16 cellular contexts compared by ENCODE assay signal in genomic region chr9:37438359-37438758, GRCh38. TPM values are rescaled to one million over a fixed set of nuclear protein-coding genes. Genes with fewer than 3 reads are reported as not detected.
DNase-seq lines count a peak whose midpoint lies in the region; ATAC-seq and TF ChIP-seq lines count a peak whose summit lies in the region.
"Had no signal": no experiment of that assay in that cellular context is flagged by ENCODE, and none has a peak within 500 bp of the region (broad histone marks: within the 10 kb centered on the region; RNA-seq: fewer than 3 reads in every experiment).

No MANE protein-coding gene starts in this region.

- 44% methylated on average over 2 of the region's 3 CpGs for WGBS in right lobe of liver (ENCODE audit: insufficient coverage, low coverage, low lambda C conversion rate, missing lambda C conversion rate)

- no peaks in the 10 kb centered on the region for H3K27me3 Mint-ChIP-seq in stimulated activated naive B cell treated with anti-CD40 and anti-IgM and Interleukin-4, amounts not matched to agents 10 μg/mL and 1 μg/mL and 100 μg/mL, for 72 hours

- no peak overlapping the region for H3K4me3 Mint-ChIP-seq in stimulated activated naive B cell treated with anti-CD40 and anti-IgM and Interleukin-4, amounts not matched to agents 10 μg/mL and 1 μg/mL and 100 μg/mL, for 72 hours
- H3K4me3 Mint-ChIP-seq: CD14-positive monocyte, GM23338 had no signal

- H3K9me3 Mint-ChIP-seq in stimulated activated naive B cell treated with anti-CD40 and anti-IgM and Interleukin-4, amounts not matched to agents 10 μg/mL and 1 μg/mL and 100 μg/mL, for 72 hours, result no peaks in the 10 kb centered on the region
- H3K9me3 Mint-ChIP-seq: CD14-positive monocyte, GM23338 had no signal

- ATAC-seq in Right ventricle myocardium inferior (peak; percentile 7), right lobe of liver (peak; percentile 74 to 79 (median 76)), GM18909 (IDR thresholded peaks at IDR 0.05; ENCODE audit: poor library complexity, unreplicated experiment) (no peak), HG03039 (IDR thresholded peaks at IDR 0.05; ENCODE audit: unreplicated experiment) (no peak)
- ATAC-seq in stimulated activated naive B cell treated with anti-CD40 and anti-IgM and Interleukin-4, amounts not matched to agents 10 μg/mL and 1 μg/mL and 100 μg/mL, for 72 hours (replicated peaks), result no peak
- ATAC-seq: GM23338 had no signal

- H3K4me3 ChIP-seq in right atrium auricular region (no peak overlapping the region), left ventricle myocardium inferior (no peak overlapping the region), right lobe of liver (no peak overlapping the region)
- H3K4me3 ChIP-seq: GM23338 had no signal

- intact Hi-C loops in Right ventricle myocardium inferior (cut with DNase I), result no loop called here
- intact Hi-C loops in left ventricle myocardium inferior (cut with micrococcal nuclease), result loop anchor here (10.0 kb wide), 1 partner anchor 56 kb away; no protein-coding TSS in a partner anchor
- intact Hi-C loops in right lobe of liver (cut with DNase I), result no loop called here

- H3K27ac ChIP-seq in right atrium auricular region, result no peak overlapping the region
- peak overlapping the region; percentile 38 for H3K27ac ChIP-seq in left ventricle myocardium inferior (replicated peaks)
- peak overlapping the region in 1 of 3 donors; percentile 7 for H3K27ac ChIP-seq in right lobe of liver

- peak; percentile 17 for TF ChIP-seq POLR2A in right lobe of liver (IDR thresholded peaks at IDR 0.05)

- no peaks in the 10 kb centered on the region for H3K9me3 ChIP-seq in right atrium auricular region
- no peaks in the 10 kb centered on the region for H3K9me3 ChIP-seq in left ventricle myocardium inferior (replicated peaks)
- no peaks in the 10 kb centered on the region for H3K9me3 ChIP-seq in right lobe of liver

- H3K36me3 Mint-ChIP-seq in stimulated activated naive B cell treated with anti-CD40 and anti-IgM and Interleukin-4, amounts not matched to agents 10 μg/mL and 1 μg/mL and 100 μg/mL, for 72 hours, result peaks cover 20 to 65% of the 10 kb centered on the region in 2 donors

- DNase-seq in Right ventricle myocardium inferior (ENCODE audit: missing footprints), result no peak
- DNase-seq in right atrium auricular region (ENCODE audit: low spot score), result no peak
- DNase-seq in left ventricle myocardium inferior, result no peak
- peak in 2 of 3 donors; percentile 68 to 74 for DNase-seq in right lobe of liver
- no peak for DNase-seq in stimulated activated naive B cell treated with anti-CD40 and anti-IgM and Interleukin-4, amounts not matched to agents 10 μg/mL and 1 μg/mL and 100 μg/mL, for 72 hours
- no peak for DNase-seq in NCI-H1092 treated with DMSO at 0.1 percent for 48 hours (lab: John Stamatoyannopoulos, UW)
- DNase-seq: 8988T, DMS 273 treated with DMSO at 0.1 percent for 48 hours, NCI-H1417 treated with DMSO at 0.1 percent for 48 hours, NCI-H1930, NCI-H226, NCI-H524 treated with DMSO at 0.1 percent for 48 hours had no signal

- peak overlapping the region; percentile 28 for H3K27ac Mint-ChIP-seq in stimulated activated naive B cell treated with anti-CD40 and anti-IgM and Interleukin-4, amounts not matched to agents 10 μg/mL and 1 μg/mL and 100 μg/mL, for 72 hours
- H3K27ac Mint-ChIP-seq: GM23338 had no signal

- no peaks in the 10 kb centered on the region for H3K27me3 ChIP-seq in right atrium auricular region
- H3K27me3 ChIP-seq in left ventricle myocardium inferior (ENCODE audit: low read depth), result no peaks in the 10 kb centered on the region
- H3K27me3 ChIP-seq in right lobe of liver, result no peaks in the 10 kb centered on the region

- peaks cover 73% of the 10 kb centered on the region for H3K36me3 ChIP-seq in right atrium auricular region
- peaks cover 87% of the 10 kb centered on the region for H3K36me3 ChIP-seq in left ventricle myocardium inferior
- H3K36me3 ChIP-seq in right lobe of liver, result peaks cover 0 to 81% (median 39%) of the 10 kb centered on the region in 4 donors

- TF ChIP-seq CTCF in right atrium auricular region (IDR thresholded peaks at IDR 0.05) (no peak), left ventricle myocardium inferior (IDR thresholded peaks at IDR 0.05; ENCODE audit: borderline replicate concordance) (no peak), right lobe of liver (IDR thresholded peaks at IDR 0.05) (no peak)

- H3K4me1 ChIP-seq in right atrium auricular region, result peaks cover 0 to 35% of the 10 kb centered on the region in 2 donors
- H3K4me1 ChIP-seq in left ventricle myocardium inferior, result peaks cover 53% of the 10 kb centered on the region
- peaks cover 0 to 56% (median 20%) of the 10 kb centered on the region in 4 donors for H3K4me1 ChIP-seq in right lobe of liver

- H3K4me1 Mint-ChIP-seq in stimulated activated naive B cell treated with anti-CD40 and anti-IgM and Interleukin-4, amounts not matched to agents 10 μg/mL and 1 μg/mL and 100 μg/mL, for 72 hours, result peaks cover 0 to 8% of the 10 kb centered on the region in 2 donors
- H3K4me1 Mint-ChIP-seq: CD14-positive monocyte had no signal

RNA-seq across cellular contexts. Expression of gene GRHPR, which starts 15.9 kb away (rescaled TPM):
- total RNA-seq in Right ventricle myocardium inferior (111 TPM), right atrium auricular region (100 to 1,000 TPM; 129 to 137 TPM), left ventricle myocardium inferior (104 TPM), right lobe of liver (100 to 1,000 TPM; 159 to 424 (median 359) TPM)

RNA-seq across cellular contexts. Expression of gene ZBTB5, which starts 26.9 kb away (rescaled TPM):
- total RNA-seq in Right ventricle myocardium inferior (5.1 TPM), right atrium auricular region (1 to 10 TPM; 4.9 to 9.9 TPM), left ventricle myocardium inferior (4.9 TPM), right lobe of liver (1 to 10 TPM; 4.3 to 6.6 (median 5.5) TPM)

RNA-seq across cellular contexts. Expression of gene POLR1E, which starts 47.4 kb away (rescaled TPM):
- total RNA-seq in Right ventricle myocardium inferior, result 10.5 TPM
- 10 to 100 TPM in 1 of 2 donors, 1 to 10 TPM in 1; 9.6 to 13.3 TPM for total RNA-seq in right atrium auricular region
- total RNA-seq in left ventricle myocardium inferior, result 15.8 TPM
- total RNA-seq in right lobe of liver, result 10 to 100 TPM; 11.7 to 18.1 (median 14.4) TPM

Comparison
In these comparisons a context has a peak if more than half of its experiments do, and no peak if none do; other contexts are left out.
1. ATAC-seq: peak in Right ventricle myocardium inferior (single experiment) and right lobe of liver (4 of 4); none in stimulated activated naive B cell treated with anti-CD40 and anti-IgM and Interleukin-4, amounts not matched to agents 10 μg/mL and 1 μg/mL and 100 μg/mL, for 72 hours (0 of 2), GM18909 (single experiment) and HG03039 (single experiment).
2. DNase-seq: peak in right lobe of liver (2 of 3); none in Right ventricle myocardium inferior (single experiment), right atrium auricular region (single experiment), left ventricle myocardium inferior (single experiment), stimulated activated naive B cell treated with anti-CD40 and anti-IgM and Interleukin-4, amounts not matched to agents 10 μg/mL and 1 μg/mL and 100 μg/mL, for 72 hours (single experiment) and NCI-H1092 treated with DMSO at 0.1 percent for 48 hours (single experiment).